ENCODE assay signal across 25 cellular contexts in genomic region chr4:40886931-40887330, GRCh38.
"Had no signal": no experiment of that assay in that cellular context is flagged by ENCODE, and none has a peak within 500 bp of the region (broad histone marks: within the 10 kb centered on the region; RNA-seq: fewer than 3 reads in every experiment).

No MANE protein-coding gene starts in this region.

- H3K27ac ChIP-seq: ascending aorta, foreskin keratinocyte, neutrophil, pancreas, psoas muscle, right atrium auricular region, thyroid gland had no signal

- H3K27ac Mint-ChIP-seq: activated CD8-positive, alpha-beta T cell treated with anti-CD3 and anti-CD28 coated beads, Interleukin-2, amount 10 ng/mL, durations not matched to agents 7 days and 5 days; activated naive CD4-positive, alpha-beta T cell treated with anti-CD3 and anti-CD28 coated beads, Interleukin-2, amount 50 U/mL, for 24 hours; activated T-helper 1 cell treated with anti-CD3 and anti-CD28 coated beads, Interleukin-12 subunit alpha, Interleukin-12 subunit beta, Interleukin-2, Interleukin-4 antibody, amounts not matched to agents 30 ng/mL and 10 ng/mL and 1 ng/mL, durations not matched to agents 14 hours and 24 hours and 36 hours; dendritic cell treated with granulocyte-macrophage colony-stimulating factor and Interleukin-4, amounts not matched to agents 40 ng/mL and 50 ng/mL, for 4 days; mesothelial cell of epicardium; natural killer cell; stimulated activated naive CD8-positive, alpha-beta T cell treated with anti-CD3 and anti-CD28 coated beads, Interleukin-15, Interleukin-2, amounts not matched to agents 100 ng/mL and 50 ng/mL, for 24 hours; T-cell; T-helper 2 cell treated with Interferon-gamma antibody and Interleukin-4, amounts not matched to agents 5 μg/mL and 100 μg/mL, for 36 hours had no signal

- DNase-seq: activated CD4-positive, alpha-beta T cell treated with anti-CD3 and anti-CD28 coated beads for 1 hour; activated CD4-positive, alpha-beta T cell treated with anti-CD3 and anti-CD28 coated beads, Interleukin-2, amount 50 U/mL, for 1 hour; activated CD8-positive, alpha-beta T cell treated with anti-CD3 and anti-CD28 coated beads, Interleukin-2, amount 10 ng/mL, durations not matched to agents 7 days and 5 days; activated gamma-delta T cell treated with Interleukin-2 at 50 U/mL for 16 hours; effector CD4-positive, alpha-beta T cell; erythroblast; foreskin keratinocyte; kidney glomerular epithelial cell; left lung; natural killer cell; pancreas; psoas muscle; stimulated activated CD4-positive, alpha-beta T cell treated with anti-CD3 and anti-CD28 coated beads, Interleukin-12 subunit alpha, Interleukin-12 subunit beta, amount 100 ng/mL, for 4 hours; stimulated activated CD4-positive, alpha-beta T cell treated with anti-CD3 and anti-CD28 coated beads, Interleukin-4, amount 100 ng/mL, for 4 hours; T-cell; thyroid gland had no signal

- H3K4me1 Mint-ChIP-seq: activated naive CD4-positive, alpha-beta T cell treated with anti-CD3 and anti-CD28 coated beads, Interleukin-2, amount 50 U/mL, for 24 hours; natural killer cell; T-cell had no signal

- H3K36me3 Mint-ChIP-seq: activated naive CD4-positive, alpha-beta T cell treated with anti-CD3 and anti-CD28 coated beads, Interleukin-2, amount 50 U/mL, for 24 hours; natural killer cell; T-cell had no signal

- H3K9me3 ChIP-seq: ascending aorta, left lung, neutrophil, pancreas, psoas muscle, right atrium auricular region, thyroid gland had no signal

- H3K4me3 ChIP-seq: ascending aorta, left lung, pancreas, psoas muscle, right atrium auricular region, thyroid gland had no signal

- H3K4me1 ChIP-seq: ascending aorta, foreskin keratinocyte, left lung, pancreas, psoas muscle, thyroid gland had no signal

- H3K36me3 ChIP-seq: neutrophil, pancreas had no signal

- ATAC-seq: activated CD8-positive, alpha-beta T cell treated with anti-CD3 and anti-CD28 coated beads, Interleukin-2, amount 10 ng/mL, durations not matched to agents 7 days and 5 days; foreskin keratinocyte; natural killer cell; T-cell had no signal

- H3K4me3 Mint-ChIP-seq: activated CD8-positive, alpha-beta T cell treated with anti-CD3 and anti-CD28 coated beads, Interleukin-2, amount 10 ng/mL, durations not matched to agents 7 days and 5 days; activated naive CD4-positive, alpha-beta T cell treated with anti-CD3 and anti-CD28 coated beads, Interleukin-2, amount 50 U/mL, for 24 hours; activated T-helper 1 cell treated with anti-CD3 and anti-CD28 coated beads, Interleukin-12 subunit alpha, Interleukin-12 subunit beta, Interleukin-2, Interleukin-4 antibody, amounts not matched to agents 30 ng/mL and 10 ng/mL and 1 ng/mL, durations not matched to agents 14 hours and 24 hours and 36 hours; dendritic cell treated with granulocyte-macrophage colony-stimulating factor and Interleukin-4, amounts not matched to agents 40 ng/mL and 50 ng/mL, for 4 days; mesothelial cell of epicardium; natural killer cell; stimulated activated naive CD8-positive, alpha-beta T cell treated with anti-CD3 and anti-CD28 coated beads, Interleukin-15, Interleukin-2, amounts not matched to agents 100 ng/mL and 50 ng/mL, for 24 hours; T-cell; T-helper 2 cell treated with Interferon-gamma antibody and Interleukin-4, amounts not matched to agents 5 μg/mL and 100 μg/mL, for 36 hours had no signal

- H3K9me3 Mint-ChIP-seq: activated naive CD4-positive, alpha-beta T cell treated with anti-CD3 and anti-CD28 coated beads, Interleukin-2, amount 50 U/mL, for 24 hours; activated T-helper 1 cell treated with anti-CD3 and anti-CD28 coated beads, Interleukin-12 subunit alpha, Interleukin-12 subunit beta, Interleukin-2, Interleukin-4 antibody, amounts not matched to agents 30 ng/mL and 10 ng/mL and 1 ng/mL, durations not matched to agents 14 hours and 24 hours and 36 hours; dendritic cell treated with granulocyte-macrophage colony-stimulating factor and Interleukin-4, amounts not matched to agents 40 ng/mL and 50 ng/mL, for 4 days; mesothelial cell of epicardium; natural killer cell; stimulated activated naive CD8-positive, alpha-beta T cell treated with anti-CD3 and anti-CD28 coated beads, Interleukin-15, Interleukin-2, amounts not matched to agents 100 ng/mL and 50 ng/mL, for 24 hours; T-cell; T-helper 2 cell treated with Interferon-gamma antibody and Interleukin-4, amounts not matched to agents 5 μg/mL and 100 μg/mL, for 36 hours had no signal

- H3K27me3 ChIP-seq: ascending aorta, foreskin keratinocyte, left lung, neutrophil, pancreas, right atrium auricular region, thyroid gland had no signal
